In genomic region chr18:59616501-59616900, GRCh38 we compare ENCODE assay signal across 18 cellular contexts.
"Had no signal": no experiment of that assay in that cellular context is flagged by ENCODE, and none has a peak within 500 bp of the region (broad histone marks: within the 10 kb centered on the region; RNA-seq: fewer than 3 reads in every experiment).

No MANE protein-coding gene starts in this region.

- DNase-seq: activated CD4-positive, alpha-beta T cell treated with anti-CD3 and anti-CD28 coated beads, Interleukin-2, amount 10 ng/mL, durations not matched to agents 7 days and 5 days; activated CD8-positive, alpha-beta memory T cell treated with anti-CD3 and anti-CD28 coated beads, Interleukin-2, amount 50 U/mL, for 48 hours; activated gamma-delta T cell; activated naive CD8-positive, alpha-beta T cell treated with anti-CD3 and anti-CD28 coated beads for 36 hours; activated T-cell treated with anti-CD3 and anti-CD28 coated beads, Interleukin-2, amount 50 U/mL, for 72 hours; caudate nucleus; gastrocnemius medialis; heart left ventricle; immature natural killer cell; lower lobe of right lung; naive B cell; retina; stimulated activated CD4-positive, alpha-beta T cell treated with anti-CD3 and anti-CD28 coated beads, Interleukin-15, amount 100 ng/mL, for 24 hours; stimulated activated CD4-positive, alpha-beta T cell treated with anti-CD3 and anti-CD28 coated beads, Interleukin-4, amount 100 ng/mL, for 1 hour; stimulated activated naive CD4-positive, alpha-beta T cell; tibial artery had no signal

- ATAC-seq: activated T-cell treated with anti-CD3 and anti-CD28 coated beads, Interleukin-2, amount 50 U/mL, for 72 hours; gastrocnemius medialis; heart left ventricle; lower lobe of right lung had no signal

- H3K4me3 ChIP-seq: coronary artery, gastrocnemius medialis, heart left ventricle, lower lobe of right lung, skin epidermis, tibial artery had no signal
